10 cellular contexts compared by ENCODE assay signal in genomic region chr3:159964166-159964973, GRCh38. TPM values are rescaled to one million over a fixed set of nuclear protein-coding genes. Genes with fewer than 3 reads are reported as not detected.
DNase-seq lines count a peak whose midpoint lies in the region; ATAC-seq, FAIRE-seq and TF ChIP-seq lines count a peak whose summit lies in the region.
"Had no signal": no experiment of that assay in that cellular context is flagged by ENCODE, and none has a peak within 500 bp of the region (broad histone marks: within the 10 kb centered on the region; RNA-seq: fewer than 3 reads in every experiment).

No MANE protein-coding gene starts in this region.

- POLR2A ChIA-PET in activated CD4-positive, alpha-beta memory T cell treated with anti-CD3 and anti-CD28 coated beads, Interleukin-2, amount 10 ng/mL, durations not matched to agents 7 days and 5 days (lab: Charles Lee) = no interaction called here

- no peaks in the 10 kb centered on the region for H3K9me3 ChIP-seq in neural progenitor cell (ENCODE audit: low read depth)

- H3K27me3 Mint-ChIP-seq in activated CD4-positive, alpha-beta memory T cell treated with anti-CD3 and anti-CD28 coated beads, Interleukin-2, amount 10 ng/mL, durations not matched to agents 7 days and 5 days = peaks cover 19% of the 10 kb centered on the region
- H3K27me3 Mint-ChIP-seq in neural progenitor cell (ENCODE audit: insufficient read depth, low read depth) = peaks cover 6% of the 10 kb centered on the region

- no peak overlapping the region for H3K4me2 ChIP-seq in neural progenitor cell

- TF ChIP-seq CTCF in D721Med (IDR thresholded peaks at IDR 0.05; ENCODE audit: insufficient read depth, missing control alignments) = no peak
- TF ChIP-seq CTCF in neural progenitor cell (IDR thresholded peaks at IDR 0.05) = no peak

- ATAC-seq in GM19452 (IDR thresholded peaks at IDR 0.05; ENCODE audit: unreplicated experiment) = peak; percentile 99
- peak; percentile 100 for ATAC-seq in HG03342 (IDR thresholded peaks at IDR 0.05; ENCODE audit: unreplicated experiment)
- ATAC-seq: naive thymus-derived CD4-positive, alpha-beta T cell had no signal

- H4K20me1 ChIP-seq in neural progenitor cell (ENCODE audit: low read depth) = no peaks in the 10 kb centered on the region

- no peak overlapping the region for H3K27ac ChIP-seq in neural progenitor cell

- H3K4me3 Mint-ChIP-seq in activated CD4-positive, alpha-beta memory T cell treated with anti-CD3 and anti-CD28 coated beads, Interleukin-2, amount 10 ng/mL, durations not matched to agents 7 days and 5 days = no peak overlapping the region
- no peak overlapping the region for H3K4me3 Mint-ChIP-seq in neural progenitor cell
- H3K4me3 Mint-ChIP-seq: naive thymus-derived CD4-positive, alpha-beta T cell had no signal

- peaks cover 3% of the 10 kb centered on the region for H3K4me1 Mint-ChIP-seq in activated CD4-positive, alpha-beta memory T cell treated with anti-CD3 and anti-CD28 coated beads, Interleukin-2, amount 10 ng/mL, durations not matched to agents 7 days and 5 days
- no peaks in the 10 kb centered on the region for H3K4me1 Mint-ChIP-seq in neural progenitor cell
- H3K4me1 Mint-ChIP-seq: naive thymus-derived CD4-positive, alpha-beta T cell had no signal

- no peak for FAIRE-seq in D721Med (lab: Jason Lieb, UNC)

- no peaks in the 10 kb centered on the region for H3K79me2 ChIP-seq in neural progenitor cell (ENCODE audit: low read depth)

- H3K9me3 Mint-ChIP-seq in activated CD4-positive, alpha-beta memory T cell treated with anti-CD3 and anti-CD28 coated beads, Interleukin-2, amount 10 ng/mL, durations not matched to agents 7 days and 5 days = no peaks in the 10 kb centered on the region
- no peaks in the 10 kb centered on the region for H3K9me3 Mint-ChIP-seq in neural progenitor cell
- H3K9me3 Mint-ChIP-seq: naive thymus-derived CD4-positive, alpha-beta T cell had no signal

- CTCF ChIA-PET in activated CD4-positive, alpha-beta memory T cell treated with anti-CD3 and anti-CD28 coated beads, Interleukin-2, amount 10 ng/mL, durations not matched to agents 7 days and 5 days (lab: Charles Lee) = no interaction called here

- no peaks in the 10 kb centered on the region for H3K36me3 Mint-ChIP-seq in activated CD4-positive, alpha-beta memory T cell treated with anti-CD3 and anti-CD28 coated beads, Interleukin-2, amount 10 ng/mL, durations not matched to agents 7 days and 5 days (ENCODE audit: low read depth)
- no peaks in the 10 kb centered on the region for H3K36me3 Mint-ChIP-seq in neural progenitor cell
- H3K36me3 Mint-ChIP-seq: naive thymus-derived CD4-positive, alpha-beta T cell had no signal

- H2AFZ ChIP-seq in neural progenitor cell (replicated peaks) = no peak overlapping the region

- H3K27me3 ChIP-seq in neural progenitor cell = no peaks in the 10 kb centered on the region

- no peak overlapping the region for H3K4me3 ChIP-seq in neural progenitor cell

- no peaks in the 10 kb centered on the region for H3F3A ChIP-seq in neural progenitor cell (ENCODE audit: low read depth)

- no peaks in the 10 kb centered on the region for H3K4me1 ChIP-seq in neural progenitor cell

- H3K9ac ChIP-seq in neural progenitor cell = no peak overlapping the region

- peak; percentile 67 for DNase-seq in DMS53 (lab: John Stamatoyannopoulos, UW)
- DNase-seq in dedifferentiated amniotic fluid mesenchymal stem cell (ENCODE audit: extremely low spot score) = peak; percentile 61
- no peak for DNase-seq in cerebellar nuclear complex (lab: John Stamatoyannopoulos, UW)
- DNase-seq in D721Med (ENCODE audit: insufficient read length, low spot score) = no peak
- DNase-seq in activated CD4-positive, alpha-beta memory T cell treated with anti-CD3 and anti-CD28 coated beads, Interleukin-2, amount 10 ng/mL, durations not matched to agents 7 days and 5 days = no peak
- DNase-seq in neural progenitor cell (ENCODE audit: low spot score) = no peak
- DNase-seq: activated CD8-positive, alpha-beta memory T cell treated with anti-CD3 and anti-CD28 coated beads, Interleukin-2, amount 50 U/mL, for 48 hours; naive thymus-derived CD4-positive, alpha-beta T cell had no signal

- no peak overlapping the region for H3K27ac Mint-ChIP-seq in activated CD4-positive, alpha-beta memory T cell treated with anti-CD3 and anti-CD28 coated beads, Interleukin-2, amount 10 ng/mL, durations not matched to agents 7 days and 5 days
- H3K27ac Mint-ChIP-seq in neural progenitor cell = no peak overlapping the region
- H3K27ac Mint-ChIP-seq: naive thymus-derived CD4-positive, alpha-beta T cell had no signal

- no peaks in the 10 kb centered on the region for H3K36me3 ChIP-seq in neural progenitor cell

RNA-seq across cellular contexts. Expression of gene IL12A, which starts 24.3 kb away (rescaled TPM):
- total RNA-seq in activated CD4-positive, alpha-beta memory T cell treated with anti-CD3 and anti-CD28 coated beads, Interleukin-2, amount 10 ng/mL, durations not matched to agents 7 days and 5 days = 1 to 10 TPM in 1 of 2 experiments, under 1 TPM in 1; 0.55 to 1.4 TPM
- total RNA-seq in neural progenitor cell (ENCODE audit: low replicate concordance) = 0.77 and 0.79 TPM in 2 replicates

Comparison
In these comparisons a context has a peak if more than half of its experiments do, and no peak if none do; other contexts are left out.
1. DNase-seq: peak in DMS53 (single experiment) and dedifferentiated amniotic fluid mesenchymal stem cell (single experiment); none in cerebellar nuclear complex (0 of 2), D721Med (single experiment), activated CD4-positive, alpha-beta memory T cell treated with anti-CD3 and anti-CD28 coated beads, Interleukin-2, amount 10 ng/mL, durations not matched to agents 7 days and 5 days (single experiment) and neural progenitor cell (single experiment).